Comparison of ENCODE assay signal across 19 cellular contexts in the genomic region with DNA sequence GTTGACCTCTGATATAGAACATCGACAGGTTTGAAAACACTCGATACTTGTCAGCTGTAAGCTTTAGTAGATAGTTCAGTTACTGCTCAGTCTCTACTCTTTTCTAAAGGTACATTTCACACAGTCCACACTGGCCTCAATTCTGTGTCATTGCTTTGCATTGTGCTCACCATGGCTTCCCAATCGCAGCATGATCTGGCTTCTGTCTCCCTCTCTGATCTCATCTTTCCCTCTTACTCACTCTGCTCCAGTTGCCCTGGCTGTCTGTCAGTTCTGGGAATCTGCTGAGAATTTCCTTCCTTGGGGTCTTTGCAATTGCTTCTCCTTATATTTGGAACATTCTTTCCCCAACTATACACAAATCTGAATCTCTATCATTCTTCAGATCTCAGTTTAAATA.
A peak's percentile ranks its signal among the peaks of the same experiment; 100 is the strongest.
DNase-seq lines count a peak whose midpoint lies in the region; ATAC-seq and TF ChIP-seq lines count a peak whose summit lies in the region.
"Had no signal": no experiment of that assay in that cellular context is flagged by ENCODE, and none has a peak within 500 bp of the region (broad histone marks: within the 10 kb centered on the region; RNA-seq: fewer than 3 reads in every experiment).

No MANE protein-coding gene starts in this region.

- no peak overlapping the region for H2AFZ ChIP-seq in GM23248

- no peaks in the 10 kb centered on the region for H3K9me3 ChIP-seq in GM23248 (ENCODE audit: low read depth)
- H3K9me3 ChIP-seq in mesodermal cell (ENCODE audit: control insufficient read depth, low read length) = no peaks in the 10 kb centered on the region

- no peak for TF ChIP-seq CTCF in type B pancreatic cell (conservative IDR thresholded peaks at IDR 0.05)

- H3K9ac ChIP-seq in GM23248 = no peak overlapping the region

- H3K4me3 Mint-ChIP-seq in type B pancreatic cell = no peak overlapping the region

- no peaks in the 10 kb centered on the region for H3K36me3 Mint-ChIP-seq in type B pancreatic cell

- ATAC-seq in HG02759 (IDR thresholded peaks at IDR 0.05; ENCODE audit: unreplicated experiment) (no peak), GM18873 (IDR thresholded peaks at IDR 0.05; ENCODE audit: low FRiP score, unreplicated experiment) (no peak)
- ATAC-seq: SK-N-SH treated with all-trans-retinoic acid at 6 μM for 48 hours had no signal

- DNase-seq in GM23248 (peak; percentile 31), RKO (ENCODE audit: low spot score) (peak; percentile 35), cerebellar nuclear complex (lab: John Stamatoyannopoulos, UW) (peak; percentile 4 to 61), type B pancreatic cell (ENCODE audit: extremely low spot score, unreplicated experiment) (no peak)
- DNase-seq in activated CD8-positive, alpha-beta memory T cell treated with anti-CD3 and anti-CD28 coated beads for 24 hours = no peak
- DNase-seq: GOT3, Karpas-422, MM.1S, NCI-H1048, NCI-H1417 treated with DMSO at 0.1 percent for 48 hours, NCI-H187 treated with DMSO at 0.1 percent for 48 hours, NCI-H2227 treated with DMSO at 0.1 percent for 48 hours, NCI-H510A, NCI-H748 treated with DMSO at 0.1 percent for 48 hours had no signal

- H3K4me3 ChIP-seq in GM23248 (no peak overlapping the region), mesodermal cell (ENCODE audit: extremely low read depth, insufficient read depth, low read length, poor library complexity, severe bottlenecking) (no peak overlapping the region)

- H3K4me1 ChIP-seq in GM23248 (ENCODE audit: insufficient read depth) = no peaks in the 10 kb centered on the region
- H3K4me1 ChIP-seq in mesodermal cell (ENCODE audit: control insufficient read depth, insufficient read depth, low read length, poor library complexity, severe bottlenecking) = peaks cover 4% of the 10 kb centered on the region

- no peaks in the 10 kb centered on the region for H3K9me2 ChIP-seq in GM23248 (ENCODE audit: insufficient read depth)

- no peaks in the 10 kb centered on the region for H3K9me3 Mint-ChIP-seq in type B pancreatic cell

- peaks cover 4% of the 10 kb centered on the region for H3K27me3 Mint-ChIP-seq in type B pancreatic cell

- H3K27ac ChIP-seq in GM23248 (no peak overlapping the region), mesodermal cell (ENCODE audit: low read depth, low read length, severe bottlenecking) (peak overlapping the region; percentile 17)
- H3K27ac ChIP-seq: C4-2B had no signal

- WGBS in GM23248 (ENCODE audit: low coverage in 1 of 2, low lambda C conversion rate in 2 of 2, missing lambda C conversion rate in 2 of 2), 2 experiments = 66 to 67% methylated on average over 3 of the region's 3 CpGs
- 82 to 94% methylated on average over 1 to 3 of the region's 3 CpGs for WGBS in mesodermal cell (ENCODE audit: insufficient coverage in 2 of 2), 2 experiments

- in situ Hi-C loops in GM23248 (cut with MboI) = no loop called here

- no peaks in the 10 kb centered on the region for H4K20me1 ChIP-seq in GM23248 (ENCODE audit: insufficient read depth)

- no peaks in the 10 kb centered on the region for H3F3A ChIP-seq in GM23248 (ENCODE audit: insufficient read depth)

- no peaks in the 10 kb centered on the region for H3K4me1 Mint-ChIP-seq in type B pancreatic cell (ENCODE audit: unreplicated experiment)

- H3K79me2 ChIP-seq in GM23248 (ENCODE audit: insufficient read depth) = no peaks in the 10 kb centered on the region

- H3K4me2 ChIP-seq in GM23248 (ENCODE audit: unreplicated experiment) = no peak overlapping the region

- peaks cover 6% of the 10 kb centered on the region; the same call in 1 of the 2 replicates for H3K27me3 ChIP-seq in GM23248 (replicated peaks; ENCODE audit: insufficient read depth)

- no peaks in the 10 kb centered on the region for H3K36me3 ChIP-seq in GM23248 (ENCODE audit: low read depth)
- H3K36me3 ChIP-seq in mesodermal cell (ENCODE audit: control insufficient read depth, insufficient read depth, low read length) = no peaks in the 10 kb centered on the region

- no peak overlapping the region for H3K27ac Mint-ChIP-seq in type B pancreatic cell

Comparison
In these comparisons a context has a peak if more than half of its experiments do, and no peak if none do; other contexts are left out.
1. DNase-seq: peak in GM23248 (single experiment), RKO (single experiment) and cerebellar nuclear complex (2 of 2); none in type B pancreatic cell (single experiment) and activated CD8-positive, alpha-beta memory T cell treated with anti-CD3 and anti-CD28 coated beads for 24 hours (single experiment).